In genomic region chr10:71912431-71912830, GRCh38 we compare ENCODE assay signal across 19 cellular contexts. TPM values are rescaled to one million over a fixed set of nuclear protein-coding genes. Genes with fewer than 3 reads are reported as not detected.
A peak's percentile ranks its signal among the peaks of the same experiment; 100 is the strongest.
DNase-seq lines count a peak whose midpoint lies in the region; ATAC-seq and TF ChIP-seq lines count a peak whose summit lies in the region.
"Had no signal": no experiment of that assay in that cellular context is flagged by ENCODE, and none has a peak within 500 bp of the region (broad histone marks: within the 10 kb centered on the region; RNA-seq: fewer than 3 reads in every experiment).

No MANE protein-coding gene starts in this region.

- no peak overlapping the region for H3K4me3 Mint-ChIP-seq in immature natural killer cell
- H3K4me3 Mint-ChIP-seq: activated B cell treated with CpG ODN at 0.5 μM for 24 hours, T-cell had no signal

- no peaks in the 10 kb centered on the region for H3K36me3 ChIP-seq in kidney epithelial cell (ENCODE audit: control insufficient read depth, insufficient read depth, low read length)
- H3K36me3 ChIP-seq: stomach, vagina had no signal

- H3K4me3 ChIP-seq in cardiac fibroblast (replicated peaks in 1 of 2; ENCODE audit: low read depth in 2 of 2, low read length in 2 of 2): no peak overlapping the region
- H3K4me3 ChIP-seq in kidney epithelial cell (ENCODE audit: low read depth, low read length): no peak overlapping the region
- H3K4me3 ChIP-seq: stomach, vagina had no signal

- no peak for ATAC-seq in HG03159 (IDR thresholded peaks at IDR 0.05; ENCODE audit: unreplicated experiment)
- ATAC-seq: T-cell had no signal

- H3K27me3 Mint-ChIP-seq in immature natural killer cell (ENCODE audit: low read depth in 3 of 3): peaks cover 0 to 2% (median 2%) of the 10 kb centered on the region in 3 donors
- H3K27me3 Mint-ChIP-seq: activated B cell treated with CpG ODN at 0.5 μM for 24 hours had no signal

- no peaks in the 10 kb centered on the region for H3K36me3 Mint-ChIP-seq in immature natural killer cell
- H3K36me3 Mint-ChIP-seq: T-cell had no signal

- H3K27ac Mint-ChIP-seq in immature natural killer cell: no peak overlapping the region
- H3K27ac Mint-ChIP-seq: activated B cell treated with CpG ODN at 0.5 μM for 24 hours, T-cell had no signal

- DNase-seq in EH (ENCODE audit: low read depth) (peak; percentile 25), HT1080 (ENCODE audit: low read depth) (peak; percentile 25), cardiac fibroblast (ENCODE audit: low read depth in 2 of 2) (peak in 1 of 2 donors; percentile 23), kidney epithelial cell (ENCODE audit: low read depth) (no peak), immature natural killer cell (no peak), NCI-H345 treated with DMSO at 0.1 percent for 48 hours (lab: John Stamatoyannopoulos, UW; ENCODE audit: unreplicated experiment) (no peak), NCI-H2081 treated with DMSO at 0.1 percent for 48 hours (lab: John Stamatoyannopoulos, UW) (no peak)
- DNase-seq: activated B cell treated with CpG ODN at 0.5 μM for 24 hours; activated effector memory CD4-positive, alpha-beta T cell treated with Interleukin-2 at 50 U/mL for 16 hours; amygdala; DMS153; NCI-H2029; NCI-H748 treated with DMSO at 0.1 percent for 48 hours; RPMI8226; stimulated activated CD4-positive, alpha-beta T cell treated with anti-CD3 and anti-CD28 coated beads, Interleukin-12 subunit alpha, Interleukin-12 subunit beta, amount 100 ng/mL, for 4 hours; stomach; T-cell had no signal

- TF ChIP-seq CTCF in cardiac fibroblast (IDR thresholded peaks at IDR 0.05; ENCODE audit: low read depth, low read length): peak; percentile 26
- TF ChIP-seq CTCF in kidney epithelial cell (IDR thresholded peaks at IDR 0.05; ENCODE audit: insufficient read depth, low read length, poor library complexity, severe bottlenecking): peak; percentile 11

- no peaks in the 10 kb centered on the region for H3K27me3 ChIP-seq in kidney epithelial cell (ENCODE audit: control insufficient read depth, insufficient read depth, low read length)
- H3K27me3 ChIP-seq: stomach, vagina had no signal

- peaks cover 16 to 20% of the 10 kb centered on the region in 2 donors for H3K4me1 Mint-ChIP-seq in immature natural killer cell

- H3K9me3 Mint-ChIP-seq in immature natural killer cell: no peaks in the 10 kb centered on the region

RNA-seq across cellular contexts. Expression of gene CHST3, which starts 51.8 kb away (rescaled TPM):
- total RNA-seq in HT1080 (2014; rRNA removed; shearing (Covaris generic)): 20.7 and 23.6 TPM in 2 replicates
- 6.5 and 7.0 TPM in 2 replicates for polyA plus RNA-seq in HT1080 (2015; cell fraction: cytosol; rRNA removed)
- 9.1 and 9.4 TPM in 2 replicates for polyA plus RNA-seq in HT1080 (2015; cell fraction: nucleus; rRNA removed)
- 48.6 and 54.2 TPM in 2 replicates for total RNA-seq in kidney epithelial cell
- polyA plus RNA-seq in immature natural killer cell: not detected
- total RNA-seq: activated B cell treated with CpG ODN at 0.5 μM for 24 hours had no signal

Comparison
In these comparisons a context has a peak if more than half of its experiments do, and no peak if none do; other contexts are left out.
1. DNase-seq: peak in EH (single experiment) and HT1080 (single experiment); none in kidney epithelial cell (single experiment), immature natural killer cell (0 of 3), NCI-H345 treated with DMSO at 0.1 percent for 48 hours (single experiment) and NCI-H2081 treated with DMSO at 0.1 percent for 48 hours (single experiment).